8 cellular contexts compared by ENCODE assay signal in genomic region chr4:99845708-99846469, GRCh38. TPM values are rescaled to one million over a fixed set of nuclear protein-coding genes. Genes with fewer than 3 reads are reported as not detected.
DNase-seq lines count a peak whose midpoint lies in the region; TF ChIP-seq lines count a peak whose summit lies in the region.

No MANE protein-coding gene starts in this region.

- peaks cover 16% of the 10 kb centered on the region; the same call in 1 of the 2 replicates for H3K79me2 ChIP-seq in Karpas-422 (ENCODE audit: low read length)
- H3K79me2 ChIP-seq in hepatocyte: no peaks in the 10 kb centered on the region

- H2AFZ ChIP-seq in Karpas-422 (ENCODE audit: low read length) (no peak overlapping the region), hepatocyte (no peak overlapping the region)

- CTCF ChIA-PET in activated naive CD4-positive, alpha-beta T cell treated with anti-CD3 and anti-CD28 coated beads, Interleukin-2, amount 10 ng/mL, durations not matched to agents 7 days and 5 days (lab: Charles Lee): interaction anchor here (1.0 to 3.1 kb wide), 7 partner anchors 10 to 103 kb away, joined by 3 to 20 read pairs (median 4); partner anchors contain the start of gene DAPP1

- H3K4me3 ChIP-seq in GM12865 (ENCODE audit: low read depth, low read length) (no peak overlapping the region), Karpas-422 (ENCODE audit: low read length) (no peak overlapping the region), sigmoid colon (no peak overlapping the region), hepatocyte (no peak overlapping the region)

- H4K20me1 ChIP-seq in Karpas-422 (ENCODE audit: insufficient read depth, low read depth, low read length) (no peaks in the 10 kb centered on the region), hepatocyte (ENCODE audit: insufficient read depth, poor library complexity, severe bottlenecking) (no peaks in the 10 kb centered on the region)

- no peak for TF ChIP-seq EP300 in sigmoid colon (IDR thresholded peaks at IDR 0.05)

- TF ChIP-seq CTCF in CD14-positive monocyte (IDR thresholded peaks at IDR 0.05) (no peak), GM12865 (IDR thresholded peaks at IDR 0.05; ENCODE audit: insufficient read depth, low read depth, low read length, missing control alignments) (no peak), sigmoid colon (IDR thresholded peaks at IDR 0.05) (no peak), hepatocyte (IDR thresholded peaks at IDR 0.05; ENCODE audit: poor library complexity) (no peak)

- peaks cover 32% of the 10 kb centered on the region for H3K4me1 ChIP-seq in Karpas-422 (ENCODE audit: low read length)
- H3K4me1 ChIP-seq in sigmoid colon: peaks cover 0 to 10% (median 7%) of the 10 kb centered on the region in 4 donors
- no peaks in the 10 kb centered on the region for H3K4me1 ChIP-seq in hepatocyte (ENCODE audit: insufficient read depth)

- DNase-seq in CD14-positive monocyte (ENCODE audit: low spot score) (no peak), GM12865 (ENCODE audit: low read depth) (peak; percentile 62), Karpas-422 (no peak), putamen (ENCODE audit: low spot score) (no peak), sigmoid colon (no peak), hepatocyte (ENCODE audit: low spot score) (no peak), SW 1271 (lab: John Stamatoyannopoulos, UW) (no peak)
- DNase-seq in activated naive CD4-positive, alpha-beta T cell treated with anti-CD3 and anti-CD28 coated beads, Interleukin-2, amount 10 ng/mL, durations not matched to agents 7 days and 5 days: no peak

- H3K27me3 ChIP-seq in Karpas-422 (ENCODE audit: low read length) (no peaks in the 10 kb centered on the region), sigmoid colon (no peaks in the 10 kb centered on the region), hepatocyte (no peaks in the 10 kb centered on the region)

- intact Hi-C loops in CD14-positive monocyte (cut with micrococcal nuclease): no loop called here
- intact Hi-C loops in sigmoid colon (cut with DNase I): no loop called here

- H3K27ac ChIP-seq in Karpas-422 (ENCODE audit: low read length): peak overlapping the region; percentile 63
- H3K27ac ChIP-seq in sigmoid colon: peak overlapping the region in 2 of 4 donors; percentile 38 to 45
- H3K27ac ChIP-seq in hepatocyte: no peak overlapping the region

- no peak overlapping the region for H3K4me3 Mint-ChIP-seq in CD14-positive monocyte
- H3K4me3 Mint-ChIP-seq in activated naive CD4-positive, alpha-beta T cell treated with anti-CD3 and anti-CD28 coated beads, Interleukin-2, amount 10 ng/mL, durations not matched to agents 7 days and 5 days: peak overlapping the region; percentile 14

- H3K4me1 Mint-ChIP-seq in CD14-positive monocyte: peaks cover 57% of the 10 kb centered on the region
- peaks cover 67% of the 10 kb centered on the region for H3K4me1 Mint-ChIP-seq in activated naive CD4-positive, alpha-beta T cell treated with anti-CD3 and anti-CD28 coated beads, Interleukin-2, amount 10 ng/mL, durations not matched to agents 7 days and 5 days

- H3K4me2 ChIP-seq in Karpas-422 (ENCODE audit: low read depth, low read length, poor library complexity, severe bottlenecking): no peak overlapping the region
- H3K4me2 ChIP-seq in hepatocyte: no peak overlapping the region

- no peaks in the 10 kb centered on the region for H3K27me3 Mint-ChIP-seq in CD14-positive monocyte (ENCODE audit: low read depth in 3 of 3)
- no peaks in the 10 kb centered on the region for H3K27me3 Mint-ChIP-seq in activated naive CD4-positive, alpha-beta T cell treated with anti-CD3 and anti-CD28 coated beads, Interleukin-2, amount 10 ng/mL, durations not matched to agents 7 days and 5 days

- H3K36me3 ChIP-seq in Karpas-422 (ENCODE audit: insufficient read depth, low read length) (peaks cover 30% of the 10 kb centered on the region), sigmoid colon (no peaks in the 10 kb centered on the region), hepatocyte (replicated peaks; ENCODE audit: insufficient read depth, low read depth) (no peaks in the 10 kb centered on the region)

- no peak overlapping the region for H3K9ac ChIP-seq in Karpas-422 (ENCODE audit: low read length)

- H3K9me3 ChIP-seq in Karpas-422 (ENCODE audit: low read length) (no peaks in the 10 kb centered on the region), sigmoid colon (no peaks in the 10 kb centered on the region), hepatocyte (ENCODE audit: low read depth) (no peaks in the 10 kb centered on the region)

- peaks cover 0 to 2% (median 0%) of the 10 kb centered on the region in 7 donors for H3K9me3 Mint-ChIP-seq in CD14-positive monocyte
- H3K9me3 Mint-ChIP-seq in activated naive CD4-positive, alpha-beta T cell treated with anti-CD3 and anti-CD28 coated beads, Interleukin-2, amount 10 ng/mL, durations not matched to agents 7 days and 5 days: no peaks in the 10 kb centered on the region

- WGBS in sigmoid colon, 2 donors: 54 to 55% methylated on average over 2 of the region's 2 CpGs
- 85% methylated on average over 2 of the region's 2 CpGs for WGBS in hepatocyte (ENCODE audit: low lambda C conversion rate, missing lambda C conversion rate)

- peaks cover 60 to 64% of the 10 kb centered on the region in 2 donors for H3K36me3 Mint-ChIP-seq in CD14-positive monocyte
- H3K36me3 Mint-ChIP-seq in activated naive CD4-positive, alpha-beta T cell treated with anti-CD3 and anti-CD28 coated beads, Interleukin-2, amount 10 ng/mL, durations not matched to agents 7 days and 5 days: peaks cover 59% of the 10 kb centered on the region

- H3K27ac Mint-ChIP-seq in CD14-positive monocyte: peak overlapping the region; percentile 25 to 92 (median 75)
- peak overlapping the region; percentile 94 for H3K27ac Mint-ChIP-seq in activated naive CD4-positive, alpha-beta T cell treated with anti-CD3 and anti-CD28 coated beads, Interleukin-2, amount 10 ng/mL, durations not matched to agents 7 days and 5 days

- H3K9me2 ChIP-seq in Karpas-422 (replicated peaks; ENCODE audit: insufficient read depth, low read length): no peaks in the 10 kb centered on the region
- H3K9me2 ChIP-seq in hepatocyte (replicated peaks; ENCODE audit: insufficient read depth): no peaks in the 10 kb centered on the region

- no peak for TF ChIP-seq POLR2A in sigmoid colon (IDR thresholded peaks at IDR 0.05)

RNA-seq across cellular contexts. Expression of gene DAPP1, which starts 29.3 kb away (rescaled TPM):
- polyA plus RNA-seq in CD14-positive monocyte: 100 to 1,000 TPM in 1 of 2 donors, 10 to 100 TPM in 1; 87.2 to 125 TPM
- 49.1 and 102 TPM in 2 replicates for total RNA-seq in Karpas-422 (2014; rRNA removed; shearing (Covaris generic); ENCODE audit: low replicate concordance)
- 1 to 10 TPM in 3 of 4 donors, under 1 TPM in 1; 0.36 to 2.0 (median 1.2) TPM for total RNA-seq in sigmoid colon
- polyA plus RNA-seq in sigmoid colon: 10 to 100 TPM in 1 of 3 donors, 1 to 10 TPM in 2; 1.2 to 17.9 (median 3.0) TPM
- total RNA-seq in hepatocyte: 1.1 and 2.0 TPM in 2 replicates
- polyA plus RNA-seq in hepatocyte: 1.7 and 1.8 TPM in 2 replicates

RNA-seq across cellular contexts. Expression of gene LAMTOR3, which starts 48.3 kb away (rescaled TPM):
- polyA plus RNA-seq in CD14-positive monocyte: 10 to 100 TPM; 62.5 to 83.3 TPM
- total RNA-seq in Karpas-422 (2014; rRNA removed; shearing (Covaris generic); ENCODE audit: low replicate concordance): 18.9 and 59.9 TPM in 2 replicates
- 10 to 100 TPM; 36.6 to 77.2 (median 62.2) TPM for total RNA-seq in sigmoid colon
- polyA plus RNA-seq in sigmoid colon: 100 to 1,000 TPM in 2 of 3 donors, 10 to 100 TPM in 1; 54.6 to 201 (median 108) TPM
- 133 and 143 TPM in 2 replicates for total RNA-seq in hepatocyte
- polyA plus RNA-seq in hepatocyte: 90.7 and 126 TPM in 2 replicates

Comparison
In these comparisons a context has a peak if more than half of its experiments do, and no peak if none do; other contexts are left out.
1. RNA of gene DAPP1, which starts 29.3 kb away (total RNA-seq): 49.1 to 102 TPM in Karpas-422; 1.1 to 2.0 TPM in hepatocyte and 0.36 to 2.0 TPM in sigmoid colon; every median in the first group is over 10 times any median in the second.